ENCODE assay signal across 14 cellular contexts in the genomic region with DNA sequence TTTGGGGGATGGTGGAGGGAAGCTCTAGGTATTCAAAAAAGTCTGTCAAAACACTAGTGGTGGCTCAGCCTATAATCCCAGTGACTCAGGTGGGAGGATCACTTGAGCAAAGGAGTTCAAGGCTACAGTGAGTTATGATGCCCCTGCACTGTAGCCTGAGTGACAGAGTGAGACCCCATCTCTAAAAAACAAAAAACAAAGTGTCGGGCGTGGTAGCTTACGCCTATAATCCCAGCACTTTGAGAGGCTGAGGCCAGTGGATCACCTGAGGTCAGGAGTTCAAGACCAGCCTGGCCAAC. TPM values are rescaled to one million over a fixed set of nuclear protein-coding genes. Genes with fewer than 3 reads are reported as not detected.
A peak's percentile ranks its signal among the peaks of the same experiment; 100 is the strongest.
DNase-seq lines count a peak whose midpoint lies in the region; ATAC-seq and TF ChIP-seq lines count a peak whose summit lies in the region.
"Had no signal": no experiment of that assay in that cellular context is flagged by ENCODE, and none has a peak within 500 bp of the region (broad histone marks: within the 10 kb centered on the region; RNA-seq: fewer than 3 reads in every experiment).

No MANE protein-coding gene starts in this region.

- intact Hi-C loops in activated T-helper 1 cell treated with anti-CD3 and anti-CD28 coated beads, Interleukin-12 subunit alpha, Interleukin-12 subunit beta, Interleukin-2, Interleukin-4 antibody, amounts not matched to agents 30 ng/mL and 10 ng/mL and 1 ng/mL, durations not matched to agents 14 hours and 24 hours and 36 hours (cut with micrococcal nuclease): loop anchor here (2.0 kb wide), 1 partner anchor 14 kb away; no protein-coding TSS in a partner anchor
- intact Hi-C loops in breast epithelium (cut with DNase I; ENCODE audit: low total_unique reads) (loop anchor here (1.0 kb wide), 1 partner anchor 8 kb away; no protein-coding TSS in a partner anchor), psoas muscle (cut with DNase I) (no loop called here)

- H3K9me3 Mint-ChIP-seq in activated T-helper 1 cell treated with anti-CD3 and anti-CD28 coated beads, Interleukin-12 subunit alpha, Interleukin-12 subunit beta, Interleukin-2, Interleukin-4 antibody, amounts not matched to agents 30 ng/mL and 10 ng/mL and 1 ng/mL, durations not matched to agents 14 hours and 24 hours and 36 hours: peaks cover 12% of the 10 kb centered on the region
- H3K9me3 Mint-ChIP-seq in naive B cell: peaks cover 0 to 12% (median 7%) of the 10 kb centered on the region in 7 donors

- H3K27me3 Mint-ChIP-seq in activated T-helper 1 cell treated with anti-CD3 and anti-CD28 coated beads, Interleukin-12 subunit alpha, Interleukin-12 subunit beta, Interleukin-2, Interleukin-4 antibody, amounts not matched to agents 30 ng/mL and 10 ng/mL and 1 ng/mL, durations not matched to agents 14 hours and 24 hours and 36 hours (ENCODE audit: insufficient read depth): no peaks in the 10 kb centered on the region
- no peaks in the 10 kb centered on the region for H3K27me3 Mint-ChIP-seq in naive B cell

- H3K9me3 ChIP-seq in breast epithelium: no peaks in the 10 kb centered on the region
- peaks cover 8% of the 10 kb centered on the region for H3K9me3 ChIP-seq in psoas muscle

- H3K36me3 ChIP-seq in GM06990 (ENCODE audit: control insufficient read depth, insufficient read depth, low read length): no peaks in the 10 kb centered on the region; the same call in 1 of the 2 replicates
- no peaks in the 10 kb centered on the region for H3K36me3 ChIP-seq in breast epithelium
- H3K36me3 ChIP-seq in psoas muscle (ENCODE audit: insufficient read depth in 1 of 2, low read depth in 1 of 2): no peaks in the 10 kb centered on the region

- H3K4me3 Mint-ChIP-seq in activated T-helper 1 cell treated with anti-CD3 and anti-CD28 coated beads, Interleukin-12 subunit alpha, Interleukin-12 subunit beta, Interleukin-2, Interleukin-4 antibody, amounts not matched to agents 30 ng/mL and 10 ng/mL and 1 ng/mL, durations not matched to agents 14 hours and 24 hours and 36 hours: peak overlapping the region; percentile 59
- peak overlapping the region in 3 of 8 donors; percentile 21 to 64 (median 51) for H3K4me3 Mint-ChIP-seq in naive B cell

- WGBS in psoas muscle, 3 donors: 88 to 96% (median 91%) methylated on average over 3 of the region's 3 CpGs

- H3K36me3 Mint-ChIP-seq in activated T-helper 1 cell treated with anti-CD3 and anti-CD28 coated beads, Interleukin-12 subunit alpha, Interleukin-12 subunit beta, Interleukin-2, Interleukin-4 antibody, amounts not matched to agents 30 ng/mL and 10 ng/mL and 1 ng/mL, durations not matched to agents 14 hours and 24 hours and 36 hours (ENCODE audit: low read depth): peaks cover 19% of the 10 kb centered on the region
- peaks cover 0 to 13% of the 10 kb centered on the region in 2 donors for H3K36me3 Mint-ChIP-seq in naive B cell

- peak overlapping the region; percentile 86 for H3K27ac Mint-ChIP-seq in activated T-helper 1 cell treated with anti-CD3 and anti-CD28 coated beads, Interleukin-12 subunit alpha, Interleukin-12 subunit beta, Interleukin-2, Interleukin-4 antibody, amounts not matched to agents 30 ng/mL and 10 ng/mL and 1 ng/mL, durations not matched to agents 14 hours and 24 hours and 36 hours
- H3K27ac Mint-ChIP-seq in naive B cell: peak overlapping the region in 4 of 6 donors; percentile 17 to 80 (median 60)

- H3K4me3 ChIP-seq in GM06990 (replicated peaks; ENCODE audit: low read depth, low read length): peak overlapping the region; percentile 26
- no peak overlapping the region for H3K4me3 ChIP-seq in breast epithelium
- no peak overlapping the region for H3K4me3 ChIP-seq in psoas muscle

- no peaks in the 10 kb centered on the region for H3K4me1 ChIP-seq in breast epithelium
- no peaks in the 10 kb centered on the region for H3K4me1 ChIP-seq in psoas muscle

- H3K27me3 ChIP-seq in GM06990 (replicated peaks; ENCODE audit: control insufficient read depth, insufficient read depth, low read length) (no peaks in the 10 kb centered on the region), breast epithelium (no peaks in the 10 kb centered on the region), psoas muscle (ENCODE audit: insufficient read depth in 3 of 3, low read length in 2 of 3) (no peaks in the 10 kb centered on the region)

- H3K27ac ChIP-seq in breast epithelium (no peak overlapping the region), psoas muscle (no peak overlapping the region)
- H3K27ac ChIP-seq: RWPE1 had no signal

- DNase-seq in GM06990 (ENCODE audit: extremely low read depth, insufficient read length): no peak
- no peak for DNase-seq in activated T-helper 1 cell treated with anti-CD3 and anti-CD28 coated beads, Interleukin-12 subunit alpha, Interleukin-12 subunit beta, Interleukin-2, Interleukin-4 antibody, amounts not matched to agents 30 ng/mL and 10 ng/mL and 1 ng/mL, durations not matched to agents 14 hours and 24 hours and 36 hours (ENCODE audit: low spot score)
- DNase-seq in naive B cell: no peak
- no peak for DNase-seq in breast epithelium (ENCODE audit: low spot score in 2 of 2)
- no peak for DNase-seq in AML-193 (lab: John Stamatoyannopoulos, UW)
- no peak for DNase-seq in psoas muscle
- DNase-seq in effector CD8-positive, alpha-beta T cell (lab: John Stamatoyannopoulos, UW): no peak
- DNase-seq: activated gamma-delta T cell, foreskin fibroblast, left cardiac atrium, NCI-H2171 treated with DMSO at 0.1 percent for 48 hours, occipital lobe had no signal

- ATAC-seq in HG02759 (IDR thresholded peaks at IDR 0.05; ENCODE audit: unreplicated experiment) (peak; percentile 27), naive B cell (ENCODE audit: low read depth in 2 of 2) (no peak), psoas muscle (no peak)
- ATAC-seq: left cardiac atrium had no signal

- TF ChIP-seq CTCF in GM06990 (IDR thresholded peaks at IDR 0.05; ENCODE audit: insufficient read depth, low read length, poor library complexity, severe bottlenecking) (no peak), breast epithelium (IDR thresholded peaks at IDR 0.05) (no peak), psoas muscle (IDR thresholded peaks at IDR 0.05) (no peak)

- no peak for TF ChIP-seq POLR2A in breast epithelium (IDR thresholded peaks at IDR 0.05)

- H3K4me1 Mint-ChIP-seq in activated T-helper 1 cell treated with anti-CD3 and anti-CD28 coated beads, Interleukin-12 subunit alpha, Interleukin-12 subunit beta, Interleukin-2, Interleukin-4 antibody, amounts not matched to agents 30 ng/mL and 10 ng/mL and 1 ng/mL, durations not matched to agents 14 hours and 24 hours and 36 hours (ENCODE audit: low read depth): peaks cover 44% of the 10 kb centered on the region
- H3K4me1 Mint-ChIP-seq in naive B cell: peaks cover 6 to 21% (median 17%) of the 10 kb centered on the region in 3 donors

RNA-seq across cellular contexts. Expression of gene SLC35D2, which starts 15.8 kb away (rescaled TPM):
- 7.9 and 8.5 TPM in 2 replicates for total RNA-seq in activated T-helper 1 cell treated with anti-CD3 and anti-CD28 coated beads, Interleukin-12 subunit alpha, Interleukin-12 subunit beta, Interleukin-2, Interleukin-4 antibody, amounts not matched to agents 30 ng/mL and 10 ng/mL and 1 ng/mL, durations not matched to agents 14 hours and 24 hours and 36 hours
- polyA plus RNA-seq in naive B cell (ENCODE audit: low read depth in 6 of 6): 1 to 10 TPM; 1.8 to 5.5 (median 2.9) TPM
- total RNA-seq in breast epithelium: 10 to 100 TPM; 21.2 to 25.6 (median 21.3) TPM
- total RNA-seq in psoas muscle: 1 to 10 TPM; 2.1 to 5.9 (median 3.1) TPM
- polyA plus RNA-seq in psoas muscle: 1 to 10 TPM; 2.0 to 5.3 (median 2.3) TPM

RNA-seq across cellular contexts. Expression of gene ZNF367, which starts 18.9 kb away (rescaled TPM):
- 21.8 and 22.0 TPM in 2 replicates for total RNA-seq in activated T-helper 1 cell treated with anti-CD3 and anti-CD28 coated beads, Interleukin-12 subunit alpha, Interleukin-12 subunit beta, Interleukin-2, Interleukin-4 antibody, amounts not matched to agents 30 ng/mL and 10 ng/mL and 1 ng/mL, durations not matched to agents 14 hours and 24 hours and 36 hours
- polyA plus RNA-seq in naive B cell (ENCODE audit: low read depth in 6 of 6) (1 to 10 TPM in 2 of 6 donors, under 1 TPM in 3, not detected in 1; 0.38 to 1.2 (median 0.95) TPM), psoas muscle (1 to 10 TPM; 1.0 to 3.3 (median 1.7) TPM)
- total RNA-seq in breast epithelium (1 to 10 TPM in 2 of 3 donors, under 1 TPM in 1; 0.98 to 1.8 (median 1.2) TPM), psoas muscle (1 to 10 TPM in 2 of 4 donors, under 1 TPM in 2; 0.69 to 1.9 (median 1.2) TPM)

RNA-seq across cellular contexts. Expression of gene HABP4, which starts 50.7 kb away (rescaled TPM):
- 10.8 and 11.1 TPM in 2 replicates for total RNA-seq in activated T-helper 1 cell treated with anti-CD3 and anti-CD28 coated beads, Interleukin-12 subunit alpha, Interleukin-12 subunit beta, Interleukin-2, Interleukin-4 antibody, amounts not matched to agents 30 ng/mL and 10 ng/mL and 1 ng/mL, durations not matched to agents 14 hours and 24 hours and 36 hours
- polyA plus RNA-seq in naive B cell (ENCODE audit: low read depth in 6 of 6) (1 to 10 TPM; 3.3 to 8.3 (median 5.6) TPM), psoas muscle (10 to 100 TPM in 1 of 3 donors, 1 to 10 TPM in 2; 8.7 to 13.6 (median 9.3) TPM)
- total RNA-seq in breast epithelium (10 to 100 TPM in 2 of 3 donors, 1 to 10 TPM in 1; 9.7 to 26.6 (median 22.3) TPM), psoas muscle (10 to 100 TPM in 2 of 4 donors, 1 to 10 TPM in 2; 6.4 to 14.4 (median 10.0) TPM)

Comparison
In these comparisons a context has a peak if more than half of its experiments do, and no peak if none do; other contexts are left out.
1. intact Hi-C loops: an anchor here in activated T-helper 1 cell treated with anti-CD3 and anti-CD28 coated beads, Interleukin-12 subunit alpha, Interleukin-12 subunit beta, Interleukin-2, Interleukin-4 antibody, amounts not matched to agents 30 ng/mL and 10 ng/mL and 1 ng/mL, durations not matched to agents 14 hours and 24 hours and 36 hours (2.0 kb wide) and breast epithelium (1.0 kb wide); none called in psoas muscle.